9 cellular contexts compared by ENCODE assay signal in genomic region chr2:174336403-174337336, GRCh38. TPM values are rescaled to one million over a fixed set of nuclear protein-coding genes. Genes with fewer than 3 reads are reported as not detected.
A peak's percentile ranks its signal among the peaks of the same experiment; 100 is the strongest.
DNase-seq lines count a peak whose midpoint lies in the region; FAIRE-seq and TF ChIP-seq lines count a peak whose summit lies in the region.
"Had no signal": no experiment of that assay in that cellular context is flagged by ENCODE, and none has a peak within 500 bp of the region (broad histone marks: within the 10 kb centered on the region; RNA-seq: fewer than 3 reads in every experiment).

No MANE protein-coding gene starts in this region.

- intact Hi-C loops in endothelial cell of umbilical vein (cut with micrococcal nuclease), result loop anchor here (2.0 to 5.0 kb wide), 2 partner anchors 89 to 278 kb away; partner anchors contain the start of gene OLA1

- no peak for FAIRE-seq in endothelial cell of umbilical vein (lab: Jason Lieb, UNC)

- H3K36me3 Mint-ChIP-seq in T-helper 1 cell treated with Interleukin-12 subunit alpha and Interleukin-12 subunit beta and Interleukin-4 antibody, amounts not matched to agents 30 μg/mL and 1 μg/mL, for 36 hours (ENCODE audit: low read depth), result peaks cover 6% of the 10 kb centered on the region

- H3K9me3 ChIP-seq in endothelial cell of umbilical vein (replicated peaks; ENCODE audit: control insufficient read depth, insufficient read depth, low read length), result no peaks in the 10 kb centered on the region
- H3K9me3 ChIP-seq in neutrophil, result no peaks in the 10 kb centered on the region

- CTCF ChIA-PET in endothelial cell of umbilical vein (lab: Charles Lee), result interaction anchor here (0.6 to 1.9 kb wide), 10 partner anchors 10 to 934 kb away, joined by 3 to 6 read pairs (median 4); no protein-coding TSS in a partner anchor

- POLR2A ChIA-PET in endothelial cell of umbilical vein (lab: Charles Lee), result no interaction called here

- H3K4me3 Mint-ChIP-seq in T-helper 1 cell treated with Interleukin-12 subunit alpha and Interleukin-12 subunit beta and Interleukin-4 antibody, amounts not matched to agents 30 μg/mL and 1 μg/mL, for 36 hours, result peak overlapping the region; percentile 63

- H3K27ac ChIP-seq in endothelial cell of umbilical vein (ENCODE audit: insufficient read depth, low read depth, low read length) (no peak overlapping the region), neutrophil (peak overlapping the region; percentile 6)

- no peak for TF ChIP-seq POLR2A in endothelial cell of umbilical vein (IDR thresholded peaks at IDR 0.05; ENCODE audit: low read depth, low read length)

- dilution Hi-C loops in endothelial cell of umbilical vein (cut with MboI; ENCODE audit: extremely low pct_ligation_motif_present, low sequenced_read_pairs), result no loop called here

- H3K4me2 ChIP-seq in endothelial cell of umbilical vein (ENCODE audit: insufficient read depth, low read length), result peak overlapping the region; percentile 36

- H3K27ac Mint-ChIP-seq in T-helper 1 cell treated with Interleukin-12 subunit alpha and Interleukin-12 subunit beta and Interleukin-4 antibody, amounts not matched to agents 30 μg/mL and 1 μg/mL, for 36 hours, result peak overlapping the region; percentile 70

- peaks cover 32% of the 10 kb centered on the region for H3K4me1 ChIP-seq in endothelial cell of umbilical vein (ENCODE audit: control insufficient read depth, extremely low read depth, insufficient read depth, low read length)
- peaks cover 68 to 84% of the 10 kb centered on the region in 2 experiments for H3K4me1 ChIP-seq in neutrophil (ENCODE audit: control insufficient read depth in 1 of 2, insufficient read depth in 1 of 2, low read depth in 1 of 2, low read length in 1 of 2)

- H2AFZ ChIP-seq in endothelial cell of umbilical vein (ENCODE audit: low read depth, low read length), result peak overlapping the region; percentile 63

- H3K79me2 ChIP-seq in endothelial cell of umbilical vein (ENCODE audit: control insufficient read depth, insufficient read depth, low read length), result no peaks in the 10 kb centered on the region

- DNase-seq in ACHN, result peak; percentile 81
- DNase-seq in GM13976 (ENCODE audit: low spot score), result peak; percentile 66
- peak; percentile 32 to 50 for DNase-seq in Kasumi-1 (lab: John Stamatoyannopoulos, UW)
- peak; percentile 31 for DNase-seq in endothelial cell of umbilical vein (ENCODE audit: low read depth, low spot score)
- DNase-seq in T-helper 9 cell, result no peak
- DNase-seq in G401 (ENCODE audit: low spot score), result no peak

- no peaks in the 10 kb centered on the region for H4K20me1 ChIP-seq in endothelial cell of umbilical vein (replicated peaks; ENCODE audit: control insufficient read depth, extremely low read depth, insufficient read depth, low read length)

- peaks cover 75% of the 10 kb centered on the region for H3K27me3 Mint-ChIP-seq in T-helper 1 cell treated with Interleukin-12 subunit alpha and Interleukin-12 subunit beta and Interleukin-4 antibody, amounts not matched to agents 30 μg/mL and 1 μg/mL, for 36 hours (ENCODE audit: low read depth)

- no peaks in the 10 kb centered on the region for H3K9me3 Mint-ChIP-seq in T-helper 1 cell treated with Interleukin-12 subunit alpha and Interleukin-12 subunit beta and Interleukin-4 antibody, amounts not matched to agents 30 μg/mL and 1 μg/mL, for 36 hours

- in situ Hi-C loops in ACHN (cut with HindIII; ENCODE audit: low pct_ligation_motif_present, low pct_unique_long_range_greater_than_20kb, low sequenced_read_pairs), result no loop called here
- in situ Hi-C loops in GM13976 (cut with MboI; ENCODE audit: low sequenced_read_pairs, unreplicated experiment), result no loop called here
- in situ Hi-C loops in G401 (cut with HindIII; ENCODE audit: low sequenced_read_pairs), result no loop called here

- BruUV-seq in endothelial cell of umbilical vein (replicated peaks; lab: Mats Ljungman, UMichigan), result no TSS peak

- H3K9ac ChIP-seq in endothelial cell of umbilical vein (replicated peaks; ENCODE audit: extremely low read depth, insufficient read depth, low read length), result no peak overlapping the region

- H3K4me1 Mint-ChIP-seq in T-helper 1 cell treated with Interleukin-12 subunit alpha and Interleukin-12 subunit beta and Interleukin-4 antibody, amounts not matched to agents 30 μg/mL and 1 μg/mL, for 36 hours (ENCODE audit: low read depth), result peaks cover 32% of the 10 kb centered on the region

- no peaks in the 10 kb centered on the region for H3K36me3 ChIP-seq in endothelial cell of umbilical vein (ENCODE audit: control insufficient read depth in 2 of 2, extremely low read depth in 1 of 2, insufficient read depth in 2 of 2, low read length in 2 of 2)
- no peaks in the 10 kb centered on the region for H3K36me3 ChIP-seq in neutrophil

- TF ChIP-seq CTCF in GM13976 (IDR thresholded peaks at IDR 0.05; ENCODE audit: borderline replicate concordance, control extremely low read depth, extremely low read depth, insufficient read depth, missing control alignments), result peak; percentile 52
- TF ChIP-seq CTCF in endothelial cell of umbilical vein (IDR thresholded peaks at IDR 0.05; ENCODE audit: extremely low read depth in 1 of 2, insufficient read depth in 1 of 2, low read depth in 1 of 2, low read length in 2 of 2), result peak in 1 of 2 donors; percentile 4
- no peak for TF ChIP-seq CTCF in neutrophil (IDR thresholded peaks at IDR 0.05)

- no peaks in the 10 kb centered on the region for H3K9me1 ChIP-seq in endothelial cell of umbilical vein (replicated peaks; ENCODE audit: control insufficient read depth, extremely low read depth, insufficient read depth, low read length)

- peaks cover 84 to 97% of the 10 kb centered on the region in 2 experiments for H3K27me3 ChIP-seq in endothelial cell of umbilical vein (ENCODE audit: control insufficient read depth in 2 of 2, insufficient read depth in 2 of 2, low read length in 2 of 2)
- peaks cover 100% of the 10 kb centered on the region for H3K27me3 ChIP-seq in neutrophil

- H3K4me3 ChIP-seq in endothelial cell of umbilical vein (replicated peaks in 1 of 3; ENCODE audit: insufficient read depth in 1 of 3, low read depth in 1 of 3, low read length in 3 of 3) (peak overlapping the region in 1 of 3 experiments; percentile 15), neutrophil (ENCODE audit: low read depth in 1 of 2, low read length in 1 of 2) (peak overlapping the region; percentile 53 to 71)

TF ChIP-seq in endothelial cell of umbilical vein, 7 proteins besides CTCF, POLR2A, EP300 and RAD21:
- TF ChIP-seq EZH2 (IDR thresholded peaks at IDR 0.05; ENCODE audit: borderline replicate concordance, low read depth, low read length, severe bottlenecking), result peak; percentile 70
- no peak for TF ChIP-seq POLR2AphosphoS5 (IDR thresholded peaks at IDR 0.05; ENCODE audit: insufficient read depth, low read depth, low read length)

RNA-seq across cellular contexts. Expression of gene SP9, which starts 1.9 kb away (rescaled TPM):
- total RNA-seq in endothelial cell of umbilical vein, result not detected in 2 replicates
- not detected in 2 replicates for polyA plus RNA-seq in endothelial cell of umbilical vein
- not detected in 2 replicates for polyA plus RNA-seq in endothelial cell of umbilical vein (2011; cell fraction: cytosol; rRNA removed)
- not detected in 2 replicates for polyA plus RNA-seq in endothelial cell of umbilical vein (2011; cell fraction: nucleus; rRNA removed)
- not detected in 2 replicates for polyA plus RNA-seq in endothelial cell of umbilical vein (2012)
- polyA minus RNA-seq in endothelial cell of umbilical vein, result not detected in 2 replicates
- polyA minus RNA-seq in endothelial cell of umbilical vein (2011; cell fraction: cytosol; rRNA and poly(A)+ RNA removed), result not detected
- not detected in 2 replicates for polyA minus RNA-seq in endothelial cell of umbilical vein (2011; cell fraction: nucleus; rRNA and poly(A)+ RNA removed)
- not detected in 2 replicates for total RNA-seq in G401 (2014; rRNA removed; shearing (Covaris generic))
- total RNA-seq: glomerular endothelial cell had no signal

RNA-seq across cellular contexts. Expression of gene SCRN3, which starts 58.9 kb away (rescaled TPM):
- 21.7 and 24.0 TPM in 2 replicates for total RNA-seq in endothelial cell of umbilical vein
- 6.9 and 10.7 TPM in 2 replicates for polyA plus RNA-seq in endothelial cell of umbilical vein
- polyA plus RNA-seq in endothelial cell of umbilical vein (2011; cell fraction: cytosol; rRNA removed), result 11.7 and 12.2 TPM in 2 replicates
- polyA plus RNA-seq in endothelial cell of umbilical vein (2011; cell fraction: nucleus; rRNA removed), result 14.4 and 17.5 TPM in 2 replicates
- polyA plus RNA-seq in endothelial cell of umbilical vein (2012), result 16.4 and 25.0 TPM in 2 replicates
- polyA minus RNA-seq in endothelial cell of umbilical vein, result 7.9 and 14.4 TPM in 2 replicates
- polyA minus RNA-seq in endothelial cell of umbilical vein (2011; cell fraction: cytosol; rRNA and poly(A)+ RNA removed), result 5.4 TPM
- 11.9 and 13.8 TPM in 2 replicates for polyA minus RNA-seq in endothelial cell of umbilical vein (2011; cell fraction: nucleus; rRNA and poly(A)+ RNA removed)
- 7.4 and 11.4 TPM in 2 replicates for total RNA-seq in G401 (2014; rRNA removed; shearing (Covaris generic))

Comparison
In these comparisons a context has a peak if more than half of its experiments do, and no peak if none do; other contexts are left out.
1. DNase-seq: peak in ACHN (single experiment), GM13976 (single experiment), Kasumi-1 (2 of 2) and endothelial cell of umbilical vein (single experiment); none in T-helper 9 cell (single experiment) and G401 (single experiment).